Comparison of ENCODE assay signal across 8 cellular contexts in the genomic region with DNA sequence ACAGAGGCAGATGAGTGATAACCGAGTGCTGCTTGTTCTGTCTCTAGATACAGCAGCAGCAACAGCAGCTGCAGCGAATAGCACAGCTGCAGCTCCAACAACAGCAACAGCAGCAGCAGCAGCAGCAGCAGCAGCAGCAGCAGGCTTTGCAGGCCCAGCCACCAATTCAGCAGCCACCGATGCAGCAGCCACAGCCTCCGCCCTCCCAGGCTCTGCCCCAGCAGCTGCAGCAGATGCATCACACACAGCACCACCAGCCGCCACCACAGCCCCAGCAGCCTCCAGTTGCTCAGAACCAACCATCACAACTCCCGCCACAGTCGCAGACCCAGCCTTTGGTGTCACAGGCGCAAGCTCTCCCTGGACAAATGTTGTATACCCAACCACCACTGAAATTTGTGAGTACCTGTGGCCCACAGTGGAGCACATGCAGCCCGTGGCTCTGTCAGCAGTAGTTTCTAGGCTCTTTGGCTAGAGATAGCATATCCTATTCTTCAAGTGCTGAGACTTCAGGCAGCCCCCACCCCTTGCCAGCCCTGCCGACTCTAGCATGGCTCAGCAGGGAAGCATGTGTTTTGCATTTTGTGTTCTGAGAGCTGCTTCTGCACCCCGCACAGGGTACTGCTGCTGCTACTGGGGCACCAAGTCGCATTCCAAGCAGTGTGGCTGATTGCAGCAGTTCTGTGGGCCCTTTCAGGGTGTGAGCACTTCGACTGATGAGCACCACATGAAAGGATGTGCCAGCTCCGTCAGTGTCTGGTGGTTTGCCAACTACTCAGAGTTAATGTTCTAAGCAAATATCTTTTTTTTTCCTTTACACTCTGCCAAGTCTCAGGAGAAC. TPM values are rescaled to one million over a fixed set of nuclear protein-coding genes. Genes with fewer than 3 reads are reported as not detected.
A peak's percentile ranks its signal among the peaks of the same experiment; 100 is the strongest.
DNase-seq lines count a peak whose midpoint lies in the region; ATAC-seq and TF ChIP-seq lines count a peak whose summit lies in the region.

No MANE protein-coding gene starts in this region.

- no peaks in the 10 kb centered on the region for H3K9me3 Mint-ChIP-seq in activated CD8-positive, alpha-beta T cell treated with anti-CD3 and anti-CD28 coated beads, Interleukin-2, amount 10 ng/mL, durations not matched to agents 7 days and 5 days (ENCODE audit: insufficient read depth)

- peak overlapping the region; percentile 44 for H3K4me3 Mint-ChIP-seq in activated CD8-positive, alpha-beta T cell treated with anti-CD3 and anti-CD28 coated beads, Interleukin-2, amount 10 ng/mL, durations not matched to agents 7 days and 5 days

- H3K36me3 Mint-ChIP-seq in activated CD8-positive, alpha-beta T cell treated with anti-CD3 and anti-CD28 coated beads, Interleukin-2, amount 10 ng/mL, durations not matched to agents 7 days and 5 days (ENCODE audit: low read depth): peaks cover 85% of the 10 kb centered on the region

- peak; percentile 34 for ATAC-seq in activated CD8-positive, alpha-beta T cell treated with anti-CD3 and anti-CD28 coated beads, Interleukin-2, amount 10 ng/mL, durations not matched to agents 7 days and 5 days
- ATAC-seq in GM18520 (IDR thresholded peaks at IDR 0.05; ENCODE audit: unreplicated experiment) (no peak), gastrocnemius medialis (no peak)

- TF ChIP-seq EP300 in esophagus muscularis mucosa (IDR thresholded peaks at IDR 0.05): no peak

- intact Hi-C loops in esophagus muscularis mucosa (cut with DNase I) (loop anchor here (5.0 kb wide), 1 partner anchor 59 kb away; a partner anchor contains a TSS), gastrocnemius medialis (cut with DNase I; ENCODE audit: low total_unique reads) (no loop called here)

- no peak for TF ChIP-seq POLR2A in esophagus muscularis mucosa (IDR thresholded peaks at IDR 0.05; ENCODE audit: low read depth)
- TF ChIP-seq POLR2A in gastrocnemius medialis (IDR thresholded peaks at IDR 0.05): no peak

- peak; percentile 74 for DNase-seq in GM04504 (ENCODE audit: low read depth)
- DNase-seq in activated CD8-positive, alpha-beta T cell treated with anti-CD3 and anti-CD28 coated beads, Interleukin-2, amount 10 ng/mL, durations not matched to agents 7 days and 5 days: peak; percentile 64
- no peak for DNase-seq in esophagus muscularis mucosa (ENCODE audit: extremely low spot score)
- DNase-seq in stimulated activated CD4-positive, alpha-beta T cell treated with anti-CD3 and anti-CD28 coated beads, Interleukin-15, amount 100 ng/mL, for 24 hours: peak; percentile 55
- DNase-seq in RKO (ENCODE audit: low spot score): no peak
- no peak for DNase-seq in GDM1 (lab: John Stamatoyannopoulos, UW)
- DNase-seq in gastrocnemius medialis: no peak

- POLR2A ChIA-PET in activated CD8-positive, alpha-beta T cell treated with anti-CD3 and anti-CD28 coated beads, Interleukin-2, amount 10 ng/mL, durations not matched to agents 7 days and 5 days (lab: Charles Lee): interaction anchor here (0.6 to 5.5 kb wide), 7 partner anchors 9 to 58 kb away, joined by 3 to 28 read pairs (median 5); a partner anchor contains a TSS

- peaks cover 95% of the 10 kb centered on the region for H3K4me1 Mint-ChIP-seq in activated CD8-positive, alpha-beta T cell treated with anti-CD3 and anti-CD28 coated beads, Interleukin-2, amount 10 ng/mL, durations not matched to agents 7 days and 5 days (ENCODE audit: low read depth)

- H3K4me1 ChIP-seq in esophagus muscularis mucosa (peaks cover 29 to 60% (median 54%) of the 10 kb centered on the region in 4 donors), gastrocnemius medialis (peaks cover 12 to 20% of the 10 kb centered on the region in 2 donors)

- WGBS in esophagus muscularis mucosa: 75% methylated on average over 10 of the region's 14 CpGs

- H3K36me3 ChIP-seq in esophagus muscularis mucosa (peaks cover 18 to 80% (median 68%) of the 10 kb centered on the region in 4 donors), gastrocnemius medialis (peaks cover 0 to 52% of the 10 kb centered on the region in 2 donors)

- no peak overlapping the region for H3K4me3 ChIP-seq in esophagus muscularis mucosa
- H3K4me3 ChIP-seq in gastrocnemius medialis: no peak overlapping the region

- peak overlapping the region; percentile 84 for H3K27ac Mint-ChIP-seq in activated CD8-positive, alpha-beta T cell treated with anti-CD3 and anti-CD28 coated beads, Interleukin-2, amount 10 ng/mL, durations not matched to agents 7 days and 5 days

- no peaks in the 10 kb centered on the region for H3K27me3 Mint-ChIP-seq in activated CD8-positive, alpha-beta T cell treated with anti-CD3 and anti-CD28 coated beads, Interleukin-2, amount 10 ng/mL, durations not matched to agents 7 days and 5 days (ENCODE audit: low read depth)

- CTCF ChIA-PET in activated CD8-positive, alpha-beta T cell treated with anti-CD3 and anti-CD28 coated beads, Interleukin-2, amount 10 ng/mL, durations not matched to agents 7 days and 5 days (lab: Charles Lee): interaction anchor here (0.6 to 14.1 kb wide), 5 partner anchors 15 to 57 kb away, joined by 3 to 465 read pairs (median 16); a partner anchor contains a TSS

- H3K27ac ChIP-seq in esophagus muscularis mucosa (replicated peaks in 1 of 4) (peak overlapping the region; percentile 74 to 83 (median 80)), gastrocnemius medialis (no peak overlapping the region)

- H3K27me3 ChIP-seq in esophagus muscularis mucosa (no peaks in the 10 kb centered on the region), gastrocnemius medialis (no peaks in the 10 kb centered on the region)

- H3K9me3 ChIP-seq in esophagus muscularis mucosa: no peaks in the 10 kb centered on the region
- H3K9me3 ChIP-seq in gastrocnemius medialis: no peaks in the 10 kb centered on the region

- in situ Hi-C loops in gastrocnemius medialis (cut with MboI; ENCODE audit: low sequenced_read_pairs in 4 of 4): loop anchor here in 1 of 4 donors (10.0 kb wide), 1 partner anchor 62 kb away; a partner anchor contains a TSS

- TF ChIP-seq CTCF in esophagus muscularis mucosa (IDR thresholded peaks at IDR 0.05) (no peak), gastrocnemius medialis (IDR thresholded peaks at IDR 0.05 in 4 of 5, conservative IDR thresholded peaks at IDR 0.05 in 1 of 5) (no peak)

RNA-seq across cellular contexts. Expression of a gene that starts 59.2 kb away (rescaled TPM):
- 100 to 1,000 TPM; 155 to 161 TPM for total RNA-seq in activated CD8-positive, alpha-beta T cell treated with anti-CD3 and anti-CD28 coated beads, Interleukin-2, amount 10 ng/mL, durations not matched to agents 7 days and 5 days
- 10 to 100 TPM; 34.0 to 54.1 (median 38.9) TPM for total RNA-seq in esophagus muscularis mucosa
- 10 to 100 TPM; 37.5 to 69.4 (median 52.7) TPM for total RNA-seq in gastrocnemius medialis

Comparison
In these comparisons a context has a peak if more than half of its experiments do, and no peak if none do; other contexts are left out.
1. DNase-seq: peak in GM04504 (single experiment), activated CD8-positive, alpha-beta T cell treated with anti-CD3 and anti-CD28 coated beads, Interleukin-2, amount 10 ng/mL, durations not matched to agents 7 days and 5 days (single experiment) and stimulated activated CD4-positive, alpha-beta T cell treated with anti-CD3 and anti-CD28 coated beads, Interleukin-15, amount 100 ng/mL, for 24 hours (single experiment); none in esophagus muscularis mucosa (single experiment), RKO (single experiment), GDM1 (single experiment) and gastrocnemius medialis (0 of 2).
2. H3K27ac ChIP-seq: peak in esophagus muscularis mucosa (4 of 4); none in gastrocnemius medialis (0 of 4).